Comparison of ENCODE assay signal across 25 cellular contexts in the genomic region with DNA sequence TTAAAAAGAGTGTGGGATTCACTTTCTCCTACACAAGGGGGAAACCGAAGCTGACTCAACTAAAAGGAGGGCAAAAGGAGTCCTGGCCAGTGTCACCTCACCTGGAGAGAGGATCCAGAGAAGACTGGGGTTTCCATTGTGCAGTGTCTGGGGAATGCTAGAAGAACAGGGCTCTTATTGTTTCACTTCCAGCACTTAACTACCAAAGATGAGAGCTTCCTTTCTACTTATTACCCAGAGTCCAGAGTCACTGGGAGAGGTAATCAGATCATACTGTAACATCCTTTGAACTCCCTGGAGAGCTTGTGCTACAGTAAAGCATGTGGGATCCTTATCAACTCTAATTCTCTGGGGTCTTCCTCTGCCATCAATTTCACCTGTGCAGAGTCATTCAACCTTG.
A peak's percentile ranks its signal among the peaks of the same experiment; 100 is the strongest.
DNase-seq lines count a peak whose midpoint lies in the region; ATAC-seq lines count a peak whose summit lies in the region.
"Had no signal": no experiment of that assay in that cellular context is flagged by ENCODE, and none has a peak within 500 bp of the region (broad histone marks: within the 10 kb centered on the region; RNA-seq: fewer than 3 reads in every experiment).

No MANE protein-coding gene starts in this region.

- no peak overlapping the region for H3K23ac ChIP-seq in mesenchymal stem cell (ENCODE audit: low read length in 2 of 2)

- no peak overlapping the region for H3K18ac ChIP-seq in mesenchymal stem cell (ENCODE audit: low read depth in 1 of 2, low read length in 2 of 2)

- H4K8ac ChIP-seq in mesenchymal stem cell (ENCODE audit: low read length): no peak overlapping the region

- no peaks in the 10 kb centered on the region for H3K79me1 ChIP-seq in mesenchymal stem cell (replicated peaks; ENCODE audit: low read length, poor library complexity, severe bottlenecking)

- H3K36me3 ChIP-seq in BLaER1 (no peaks in the 10 kb centered on the region), mesenchymal stem cell (ENCODE audit: control insufficient read depth in 1 of 2, insufficient read depth in 2 of 2, low read depth in 1 of 2, low read length in 2 of 2) (no peaks in the 10 kb centered on the region)
- H3K36me3 ChIP-seq: heart left ventricle, MG63, spleen had no signal

- no peaks in the 10 kb centered on the region; the same call in 1 of the 2 replicates for H3K9me3 ChIP-seq in BLaER1
- H3K9me3 ChIP-seq in mesenchymal stem cell (ENCODE audit: control insufficient read depth, low read length): no peaks in the 10 kb centered on the region
- H3K9me3 ChIP-seq: heart left ventricle, MG63, spleen had no signal

- no peak overlapping the region for H3K9ac ChIP-seq in BLaER1
- no peak overlapping the region for H3K9ac ChIP-seq in mesenchymal stem cell (ENCODE audit: low read length)

- H3K4ac ChIP-seq in mesenchymal stem cell (ENCODE audit: low read depth in 1 of 2, low read length in 2 of 2): no peak overlapping the region

- H3K14ac ChIP-seq in mesenchymal stem cell (ENCODE audit: low read length in 2 of 2): no peak overlapping the region

- no peak overlapping the region for H4K91ac ChIP-seq in mesenchymal stem cell (ENCODE audit: low read length)

- H3K4me1 ChIP-seq in BLaER1 (peaks cover 9% of the 10 kb centered on the region), mesenchymal stem cell (ENCODE audit: control insufficient read depth, insufficient read depth, low read depth, low read length) (peaks cover 1% of the 10 kb centered on the region)
- H3K4me1 ChIP-seq: heart left ventricle had no signal

- no peak overlapping the region for H3K27ac ChIP-seq in BLaER1
- H3K27ac ChIP-seq in mesenchymal stem cell (ENCODE audit: low read length, poor library complexity, severe bottlenecking): no peak overlapping the region
- H3K27ac ChIP-seq: heart left ventricle, PC-9, spleen had no signal

- no peak overlapping the region for H2BK5ac ChIP-seq in mesenchymal stem cell (ENCODE audit: low read depth, low read length, poor library complexity, severe bottlenecking)

- H2AK5ac ChIP-seq in mesenchymal stem cell (ENCODE audit: low read length, severe bottlenecking): no peak overlapping the region

- WGBS in mesenchymal stem cell: 83% methylated on average over 1 of the region's 1 CpG

- H3K27me3 ChIP-seq in BLaER1 (no peaks in the 10 kb centered on the region), mesenchymal stem cell (ENCODE audit: control insufficient read depth in 1 of 2, insufficient read depth in 1 of 2, low read length in 2 of 2) (peaks cover 0 to 24% of the 10 kb centered on the region in 2 experiments)
- H3K27me3 ChIP-seq: heart left ventricle, MG63, spleen had no signal

- peak overlapping the region; percentile 3 for H2BK120ac ChIP-seq in mesenchymal stem cell (ENCODE audit: low read depth, low read length)

- H2BK15ac ChIP-seq in mesenchymal stem cell (ENCODE audit: low read depth, poor library complexity, severe bottlenecking): no peak overlapping the region

- no peak for ATAC-seq in HG02970 (IDR thresholded peaks at IDR 0.05; ENCODE audit: low FRiP score, unreplicated experiment)
- ATAC-seq: heart left ventricle; left lobe of liver; naive thymus-derived CD8-positive, alpha-beta T cell; stimulated activated effector memory CD8-positive, alpha-beta T cell treated with anti-CD3 and anti-CD28 coated beads, Interleukin-12 subunit alpha, Interleukin-12 subunit beta, amount 100 ng/mL, for 72 hours had no signal

- H2AFZ ChIP-seq in mesenchymal stem cell (ENCODE audit: low read depth, low read length): no peak overlapping the region
- H2AFZ ChIP-seq: PC-9 had no signal

- H3K4me3 ChIP-seq in BLaER1 (no peak overlapping the region), mesenchymal stem cell (ENCODE audit: insufficient read depth in 1 of 2, low read depth in 1 of 2, low read length in 2 of 2) (no peak overlapping the region)
- H3K4me3 ChIP-seq: heart left ventricle, MG63, PC-9, spleen had no signal

- peak overlapping the region; percentile 42 for H3K4me2 ChIP-seq in BLaER1
- H3K4me2 ChIP-seq in mesenchymal stem cell (ENCODE audit: low read length, poor library complexity, severe bottlenecking): no peak overlapping the region
- H3K4me2 ChIP-seq: PC-9 had no signal

- no peak overlapping the region for H2BK12ac ChIP-seq in mesenchymal stem cell (ENCODE audit: low read length in 2 of 2)

- DNase-seq in ELF-1 (ENCODE audit: low read depth, low spot score): peak; percentile 2
- DNase-seq in SK-N-DZ (ENCODE audit: low spot score): peak; percentile 89
- DNase-seq in mesenchymal stem cell: no peak
- no peak for DNase-seq in anterior cingulate cortex (lab: John Stamatoyannopoulos, UW)
- DNase-seq in activated T-cell treated with anti-CD3 and anti-CD28 coated beads, Interleukin-2, amount 50 U/mL, for 1 hour: no peak
- DNase-seq: activated B cell treated with CpG ODN at 0.5 μM for 24 hours; activated CD4-positive, alpha-beta T cell treated with anti-CD3 and anti-CD28 coated beads, Interleukin-2, amount 50 U/mL, for 48 hours; activated gamma-delta T cell; C1 segment of cervical spinal cord; effector CD4-positive, alpha-beta T cell; EL; heart left ventricle; MG63; naive thymus-derived CD8-positive, alpha-beta T cell; NCI-H1417 treated with DMSO at 0.1 percent for 48 hours; NCI-H2227 treated with DMSO at 0.1 percent for 48 hours; PC-9; Right ventricle myocardium superior; spleen; stimulated activated CD4-positive, alpha-beta T cell treated with anti-CD3 and anti-CD28 coated beads, Interleukin-2, amount 100 ng/mL, for 48 hours; T1000 had no signal

- H4K20me1 ChIP-seq in BLaER1: no peaks in the 10 kb centered on the region

Comparison
In these comparisons a context has a peak if more than half of its experiments do, and no peak if none do; other contexts are left out.
1. DNase-seq: peak in ELF-1 (single experiment) and SK-N-DZ (single experiment); none in mesenchymal stem cell (single experiment), anterior cingulate cortex (0 of 58) and activated T-cell treated with anti-CD3 and anti-CD28 coated beads, Interleukin-2, amount 50 U/mL, for 1 hour (single experiment).